In genomic region chr22:23773247-23774113, GRCh38 we compare ENCODE assay signal across 8 cellular contexts. TPM values are rescaled to one million over a fixed set of nuclear protein-coding genes. Genes with fewer than 3 reads are reported as not detected.
DNase-seq lines count a peak whose midpoint lies in the region; ATAC-seq and TF ChIP-seq lines count a peak whose summit lies in the region.

No MANE protein-coding gene starts in this region.

- peak; percentile 36 to 71 (median 53) for ATAC-seq in heart left ventricle
- ATAC-seq in HG03521 (IDR thresholded peaks at IDR 0.05; ENCODE audit: unreplicated experiment) = no peak
- ATAC-seq in HG02885 (IDR thresholded peaks at IDR 0.05; ENCODE audit: poor library complexity, unreplicated experiment) = no peak

- H3K27ac ChIP-seq in HEK293 (ENCODE audit: extremely low read depth, low read depth, low read length) (no peak overlapping the region; the same call in 1 of the 2 replicates), SK-N-MC (no peak overlapping the region), heart left ventricle (peak overlapping the region; percentile 16 to 78 (median 67))

- TF ChIP-seq POLR2A in heart left ventricle (IDR thresholded peaks at IDR 0.05) = no peak

- POLR2A ChIA-PET in HEK293 (lab: Yijun Ruan, JAX) = interaction anchor here (1.0 to 2.4 kb wide), 3 partner anchors 12 to 84 kb away, joined by 3 to 11 read pairs (median 5); partner anchors contain the start of gene SLC2A11

- TF ChIP-seq CTCF in HEK293 (tag by site-specific recombination; IDR thresholded peaks at IDR 0.05) (no peak), heart left ventricle (IDR thresholded peaks at IDR 0.05) (no peak)

- CTCF ChIA-PET in HEK293 (lab: Yijun Ruan, JAX) = interaction anchor here (0.5 to 1.8 kb wide), 2 partner anchors 70 to 76 kb away, joined by 3 to 9 read pairs; no protein-coding TSS in a partner anchor

- H3K4me1 ChIP-seq in HEK293 (ENCODE audit: control insufficient read depth, insufficient read depth, low read length) = peaks cover 3% of the 10 kb centered on the region
- H3K4me1 ChIP-seq in heart left ventricle = peaks cover 0 to 64% (median 36%) of the 10 kb centered on the region in 12 donors

- H3K27me3 ChIP-seq in heart left ventricle = peaks cover 0 to 3% (median 0%) of the 10 kb centered on the region in 9 donors

- no peak overlapping the region for H3K9ac ChIP-seq in SK-N-MC (ENCODE audit: insufficient read length)

- H3K4me3 ChIP-seq in HEK293 (ENCODE audit: low read depth, low read length) (no peak overlapping the region), SK-N-MC (peak overlapping the region; percentile 25; the same call in 1 of the 2 replicates), heart left ventricle (peak overlapping the region; percentile 34 to 71 (median 58)), skeletal muscle cell (ENCODE audit: low read depth, low read length) (peak overlapping the region; percentile 51)

- H3K36me3 ChIP-seq in HEK293 (ENCODE audit: control insufficient read depth in 2 of 2, insufficient read depth in 1 of 2, low read length in 2 of 2) = no peaks in the 10 kb centered on the region
- no peaks in the 10 kb centered on the region for H3K36me3 ChIP-seq in SK-N-MC (ENCODE audit: insufficient read depth, low read length)
- no peaks in the 10 kb centered on the region for H3K36me3 ChIP-seq in heart left ventricle

- H3K9me3 ChIP-seq in HEK293 (ENCODE audit: control insufficient read depth, insufficient read depth, low read depth, low read length) = no peaks in the 10 kb centered on the region
- H3K9me3 ChIP-seq in SK-N-MC (ENCODE audit: low read depth, low read length) = no peaks in the 10 kb centered on the region
- no peaks in the 10 kb centered on the region for H3K9me3 ChIP-seq in heart left ventricle

- 29 to 44% (median 40%) methylated on average over 13 to 18 of the region's 18 CpGs for WGBS in heart left ventricle, 4 donors

- intact Hi-C loops in heart left ventricle (cut with DNase I) = loop anchor here in 3 of 10 donors (2.0 to 10.0 kb wide), 3 partner anchors 13 to 481 kb away; partner anchors contain the start of gene SMARCB1 (in 1 of the 3)

- DNase-seq in SK-N-MC (ENCODE audit: low read depth, low spot score) (no peak), heart left ventricle (peak in 3 of 5 donors; percentile 37 to 75 (median 39)), skeletal muscle cell (ENCODE audit: low read depth) (no peak), NCI-H2227 (lab: John Stamatoyannopoulos, UW; ENCODE audit: unreplicated experiment) (no peak)
- DNase-seq in stimulated activated CD4-positive, alpha-beta T cell treated with anti-CD3 and anti-CD28 coated beads, Interleukin-12 subunit alpha, Interleukin-12 subunit beta, amount 100 ng/mL, for 4 hours = no peak

TF ChIP-seq in HEK293, 187 proteins besides CTCF, POLR2A, EP300 and RAD21:
- TF ChIP-seq ZFP41 (tag by site-specific recombination; IDR thresholded peaks at IDR 0.05; ENCODE audit: borderline replicate concordance) = no peak
- TF ChIP-seq GLIS2 (tag by site-specific recombination; IDR thresholded peaks at IDR 0.05) = peak; percentile 8
- 0 out of 2 replicates have a peak, but pooled peaks have one; percentile 39 for TF ChIP-seq PRDM1 (tag by site-specific recombination; IDR thresholded peaks at IDR 0.05)
- TF ChIP-seq PATZ1 (tag by site-specific recombination; IDR thresholded peaks at IDR 0.05) = 0 out of 2 replicates have a peak, but pooled peaks have one; percentile 29

RNA-seq across cellular contexts. Expression of gene MMP11, which starts 0.8 kb away (rescaled TPM):
- total RNA-seq in heart left ventricle = 10 to 100 TPM in 5 of 9 donors, 1 to 10 TPM in 4; 5.2 to 17.0 (median 10.4) TPM
- polyA plus RNA-seq in heart left ventricle = 10 to 100 TPM in 1 of 2 donors, 1 to 10 TPM in 1; 6.2 to 10.5 TPM

RNA-seq across cellular contexts. Expression of gene CHCHD10, which starts 5.7 kb away (rescaled TPM):
- total RNA-seq in heart left ventricle = 1,000 to 10,000 TPM in 3 of 9 donors, 100 to 1,000 TPM in 6; 374 to 1,458 (median 944) TPM
- polyA plus RNA-seq in heart left ventricle = 1,000 to 10,000 TPM in 1 of 2 donors, 100 to 1,000 TPM in 1; 393 to 2,069 TPM

RNA-seq across cellular contexts. Expression of gene C22orf15, which starts 10.7 kb away (rescaled TPM):
- not detected for total RNA-seq in heart left ventricle
- polyA plus RNA-seq in heart left ventricle = not detected

RNA-seq across cellular contexts. Expression of gene SMARCB1, which starts 13.3 kb away (rescaled TPM):
- 10 to 100 TPM; 32.8 to 54.2 (median 45.6) TPM for total RNA-seq in heart left ventricle
- polyA plus RNA-seq in heart left ventricle = 10 to 100 TPM; 30.2 to 75.3 TPM

RNA-seq across cellular contexts. Expression of gene VPREB3, which starts 19.3 kb away (rescaled TPM):
- 1 to 10 TPM in 2 of 9 donors, under 1 TPM in 4, not detected in 3; 0.63 to 3.2 (median 0.84) TPM for total RNA-seq in heart left ventricle
- polyA plus RNA-seq in heart left ventricle = under 1 TPM; 0.75 to 0.80 TPM

Comparison
In these comparisons a context has a peak if more than half of its experiments do, and no peak if none do; other contexts are left out.
1. H3K27ac ChIP-seq: peak in heart left ventricle (12 of 12); none in HEK293 (single experiment) and SK-N-MC (single experiment).
2. DNase-seq: peak in heart left ventricle (3 of 5); none in SK-N-MC (single experiment), skeletal muscle cell (single experiment), stimulated activated CD4-positive, alpha-beta T cell treated with anti-CD3 and anti-CD28 coated beads, Interleukin-12 subunit alpha, Interleukin-12 subunit beta, amount 100 ng/mL, for 4 hours (single experiment) and NCI-H2227 (single experiment).
3. ATAC-seq: peak in heart left ventricle (4 of 4); none in HG03521 (single experiment) and HG02885 (single experiment).